Comparison of ENCODE assay signal across 19 cellular contexts in genomic region chr7:52669031-52669430, GRCh38.
DNase-seq lines count a peak whose midpoint lies in the region; ATAC-seq and TF ChIP-seq lines count a peak whose summit lies in the region.
"Had no signal": no experiment of that assay in that cellular context is flagged by ENCODE, and none has a peak within 500 bp of the region (broad histone marks: within the 10 kb centered on the region; RNA-seq: fewer than 3 reads in every experiment).

No MANE protein-coding gene starts in this region.

- DNase-seq in DMS53 (lab: John Stamatoyannopoulos, UW) = peak; percentile 7
- DNase-seq in DMS53 treated with DMSO at 0.1 percent for 48 hours (lab: John Stamatoyannopoulos, UW; ENCODE audit: unreplicated experiment) = no peak
- DNase-seq in chondrocyte (ENCODE audit: low spot score) = peak; percentile 95
- peak; percentile 67 for DNase-seq in spleen
- DNase-seq in naive thymus-derived CD4-positive, alpha-beta T cell = no peak
- no peak for DNase-seq in NOMO-1 (lab: John Stamatoyannopoulos, UW; ENCODE audit: unreplicated experiment in 2 of 2)
- DNase-seq: CD8-positive, alpha-beta memory T cell; COR-L47; DMS 273 treated with DMSO at 0.1 percent for 48 hours; DMS79; GDM1; GM23248; HFFc6 had no signal

- no peak overlapping the region for H3K27ac Mint-ChIP-seq in chondrocyte (ENCODE audit: unreplicated experiment)
- H3K27ac Mint-ChIP-seq in naive thymus-derived CD4-positive, alpha-beta T cell = no peak overlapping the region
- H3K27ac Mint-ChIP-seq: CD8-positive, alpha-beta memory T cell; HFFc6; IgD-negative memory B cell had no signal

- H3K4me3 Mint-ChIP-seq in chondrocyte (ENCODE audit: unreplicated experiment) = no peak overlapping the region
- no peak overlapping the region for H3K4me3 Mint-ChIP-seq in naive thymus-derived CD4-positive, alpha-beta T cell
- H3K4me3 Mint-ChIP-seq: CD8-positive, alpha-beta memory T cell; HFFc6; IgD-negative memory B cell had no signal

- CTCF ChIA-PET in naive thymus-derived CD4-positive, alpha-beta T cell (lab: Charles Lee) = no interaction called here

- H3K27me3 ChIP-seq in spleen (replicated peaks in 1 of 7) = no peaks in the 10 kb centered on the region
- no peaks in the 10 kb centered on the region for H3K27me3 ChIP-seq in naive thymus-derived CD4-positive, alpha-beta T cell (ENCODE audit: control insufficient read depth in 2 of 2, insufficient read depth in 2 of 2, low read length in 2 of 2)
- H3K27me3 ChIP-seq: BLaER1 treated with 17β-estradiol and CSF1 and Interleukin-3, amounts not matched to agents 10 nM and 100 nM had no signal

- H3K9me3 ChIP-seq in spleen = peaks cover 0 to 36% (median 18%) of the 10 kb centered on the region in 8 donors
- H3K9me3 ChIP-seq in naive thymus-derived CD4-positive, alpha-beta T cell (ENCODE audit: control insufficient read depth in 2 of 3, low read length in 3 of 3) = no peaks in the 10 kb centered on the region
- H3K9me3 ChIP-seq: A549; BLaER1 treated with 17β-estradiol and CSF1 and Interleukin-3, amounts not matched to agents 10 nM and 100 nM had no signal

- no peaks in the 10 kb centered on the region for H3K36me3 ChIP-seq in spleen
- H3K36me3 ChIP-seq in naive thymus-derived CD4-positive, alpha-beta T cell (ENCODE audit: control insufficient read depth in 2 of 3, insufficient read depth in 3 of 3, low read length in 3 of 3) = no peaks in the 10 kb centered on the region
- H3K36me3 ChIP-seq: BLaER1 treated with 17β-estradiol and CSF1 and Interleukin-3, amounts not matched to agents 10 nM and 100 nM had no signal

- TF ChIP-seq CTCF in chondrocyte (IDR thresholded peaks at IDR 0.05) (no peak), spleen (IDR thresholded peaks at IDR 0.05 in 8 of 11, conservative IDR thresholded peaks at IDR 0.05 in 3 of 11) (no peak)

- ATAC-seq in naive thymus-derived CD4-positive, alpha-beta T cell = no peak
- no peak for ATAC-seq in HG03354 (IDR thresholded peaks at IDR 0.05; ENCODE audit: poor library complexity, severe bottlenecking, unreplicated experiment)
- ATAC-seq: A549, HCT116 had no signal

- no peaks in the 10 kb centered on the region for H3K9me3 Mint-ChIP-seq in chondrocyte (ENCODE audit: low read depth)
- H3K9me3 Mint-ChIP-seq in naive thymus-derived CD4-positive, alpha-beta T cell = peaks cover 0 to 20% (median 6%) of the 10 kb centered on the region in 11 donors

- TF ChIP-seq POLR2A in spleen (IDR thresholded peaks at IDR 0.05) = no peak

- no peaks in the 10 kb centered on the region for H3K27me3 Mint-ChIP-seq in chondrocyte (ENCODE audit: low read depth)
- H3K27me3 Mint-ChIP-seq in naive thymus-derived CD4-positive, alpha-beta T cell = no peaks in the 10 kb centered on the region
- H3K27me3 Mint-ChIP-seq: CD8-positive, alpha-beta memory T cell; IgD-negative memory B cell had no signal

- no peak overlapping the region for H3K27ac ChIP-seq in spleen
- no peak overlapping the region for H3K27ac ChIP-seq in naive thymus-derived CD4-positive, alpha-beta T cell (ENCODE audit: low read depth, low read length)
- H3K27ac ChIP-seq: 22Rv1; A549; BLaER1 treated with 17β-estradiol and CSF1 and Interleukin-3, amounts not matched to agents 10 nM and 100 nM; GM23248 had no signal

- no peaks in the 10 kb centered on the region for H3K4me1 ChIP-seq in spleen
- no peaks in the 10 kb centered on the region for H3K4me1 ChIP-seq in naive thymus-derived CD4-positive, alpha-beta T cell (ENCODE audit: control insufficient read depth in 2 of 2, insufficient read depth in 2 of 2, low read length in 2 of 2)
- H3K4me1 ChIP-seq: A549; BLaER1 treated with 17β-estradiol and CSF1 and Interleukin-3, amounts not matched to agents 10 nM and 100 nM had no signal

- WGBS in spleen, 5 donors = 93 to 97% (median 95%) methylated on average over 21 of the region's 21 CpGs

- H3K4me1 Mint-ChIP-seq in chondrocyte (ENCODE audit: low read depth) = no peaks in the 10 kb centered on the region
- no peaks in the 10 kb centered on the region for H3K4me1 Mint-ChIP-seq in naive thymus-derived CD4-positive, alpha-beta T cell
- H3K4me1 Mint-ChIP-seq: CD8-positive, alpha-beta memory T cell; IgD-negative memory B cell had no signal

- H3K4me3 ChIP-seq in spleen = no peak overlapping the region
- no peak overlapping the region for H3K4me3 ChIP-seq in naive thymus-derived CD4-positive, alpha-beta T cell (ENCODE audit: low read length)
- H3K4me3 ChIP-seq: A549; BLaER1 treated with 17β-estradiol and CSF1 and Interleukin-3, amounts not matched to agents 10 nM and 100 nM; GM23248 had no signal

- H3K36me3 Mint-ChIP-seq in chondrocyte (ENCODE audit: low read depth) = no peaks in the 10 kb centered on the region
- no peaks in the 10 kb centered on the region for H3K36me3 Mint-ChIP-seq in naive thymus-derived CD4-positive, alpha-beta T cell
- H3K36me3 Mint-ChIP-seq: CD8-positive, alpha-beta memory T cell; IgD-negative memory B cell had no signal

- POLR2A ChIA-PET in naive thymus-derived CD4-positive, alpha-beta T cell (lab: Charles Lee) = no interaction called here

- intact Hi-C loops in spleen (cut with DNase I; ENCODE audit: low total_unique reads) = no loop called here
- intact Hi-C loops in naive thymus-derived CD4-positive, alpha-beta T cell (cut with micrococcal nuclease) = no loop called here

Comparison
In these comparisons a context has a peak if more than half of its experiments do, and no peak if none do; other contexts are left out.
1. DNase-seq: peak in DMS53 (single experiment), chondrocyte (single experiment) and spleen (single experiment); none in DMS53 treated with DMSO at 0.1 percent for 48 hours (single experiment), naive thymus-derived CD4-positive, alpha-beta T cell (0 of 9) and NOMO-1 (0 of 2).